ENCODE assay signal across 20 cellular contexts in genomic region chr11:33651555-33651954, GRCh38. TPM values are rescaled to one million over a fixed set of nuclear protein-coding genes. Genes with fewer than 3 reads are reported as not detected.
"Had no signal": no experiment of that assay in that cellular context is flagged by ENCODE, and none has a peak within 500 bp of the region (broad histone marks: within the 10 kb centered on the region; RNA-seq: fewer than 3 reads in every experiment).

No MANE protein-coding gene starts in this region.

- H3K36me3 ChIP-seq: MG63, SJSA1 had no signal

- H3K4me1 ChIP-seq: SJSA1 had no signal

- H3K9me3 ChIP-seq: MG63, SJSA1 had no signal

- DNase-seq: KBM-7, MG63, NCI-H1092 treated with DMSO at 0.1 percent for 48 hours, NCI-H1436, NCI-H187 treated with DMSO at 0.1 percent for 48 hours, NCI-H2029 treated with DMSO at 0.1 percent for 48 hours, NCI-H2107, NCI-H2227 treated with DMSO at 0.1 percent for 48 hours, NCI-H524, NCI-H526 treated with DMSO at 0.1 percent for 48 hours, PC-3, Right ventricle myocardium superior, SIG-M5 had no signal

- H3K9me3 Mint-ChIP-seq: T-helper 1 cell treated with Interleukin-12 subunit alpha and Interleukin-12 subunit beta and Interleukin-4 antibody, amounts not matched to agents 30 μg/mL and 1 μg/mL, for 36 hours had no signal

- H3K4me3 Mint-ChIP-seq: T-helper 1 cell treated with Interleukin-12 subunit alpha and Interleukin-12 subunit beta and Interleukin-4 antibody, amounts not matched to agents 30 μg/mL and 1 μg/mL, for 36 hours had no signal

- H3K27ac ChIP-seq: HL-60, SJSA1, SK-N-MC had no signal

- H3K27me3 ChIP-seq: MG63, SJSA1 had no signal

- ATAC-seq: Panc1, PC-3 had no signal

- H3K27ac Mint-ChIP-seq: T-helper 1 cell treated with Interleukin-12 subunit alpha and Interleukin-12 subunit beta and Interleukin-4 antibody, amounts not matched to agents 30 μg/mL and 1 μg/mL, for 36 hours had no signal

- H3K4me3 ChIP-seq: MG63, SJSA1, SK-N-MC had no signal

RNA-seq across cellular contexts. Expression of gene C11orf91, which starts 49.1 kb away (rescaled TPM):
- total RNA-seq: NCI-H460, OCI-LY7, PC-3, Right ventricle myocardium superior, SJSA1 had no signal
